2 cellular contexts compared by ENCODE assay signal in genomic region chr4:57287687-57288604, GRCh38.
TF ChIP-seq lines count a peak whose summit lies in the region.

No MANE protein-coding gene starts in this region.

TF ChIP-seq in GM23338, 12 proteins besides CTCF, POLR2A, EP300 and RAD21:
- TF ChIP-seq ETS1 (IDR thresholded peaks at IDR 0.05) (no peak), NANOG (IDR thresholded peaks at IDR 0.05; ENCODE audit: borderline replicate concordance) (peak; percentile 8; the same call in 1 of the 2 replicates), POLR2AphosphoS5 (IDR thresholded peaks at IDR 0.05; ENCODE audit: low read depth) (no peak), REST (IDR thresholded peaks at IDR 0.05; ENCODE audit: unreplicated experiment) (no peak), ZNF114 (CRISPR knock-in tag; IDR thresholded peaks at IDR 0.05) (no peak)

TF ChIP-seq in SK-N-SH, 30 proteins besides CTCF, POLR2A, EP300 and RAD21 (continued from another document):
- TF ChIP-seq FOXJ3 (CRISPR knock-in tag; IDR thresholded peaks at IDR 0.05) (no peak), CHD2 (IDR thresholded peaks at IDR 0.05; ENCODE audit: low read length, partially characterized antibody) (no peak)
TF ChIP-seq in SK-N-SH: peak in this region for 0.
